ENCODE assay signal across 3 cellular contexts in genomic region chr5:1032011-1032410, GRCh38.
TF ChIP-seq lines count a peak whose summit lies in the region.

No MANE protein-coding gene starts in this region.

TF ChIP-seq in SK-N-SH, 30 proteins besides CTCF, POLR2A, EP300 and RAD21:
- TF ChIP-seq JUND (IDR thresholded peaks at IDR 0.05) (no peak), TAF1 (IDR thresholded peaks at IDR 0.05; ENCODE audit: borderline replicate concordance, low read depth, low read length) (no peak), POLR2AphosphoS5 (IDR thresholded peaks at IDR 0.05; ENCODE audit: low read depth, low read length) (no peak), IRF3 (IDR thresholded peaks at IDR 0.05; ENCODE audit: low read depth, low read length) (no peak), EZH2phosphoT487 (IDR thresholded peaks at IDR 0.05; ENCODE audit: borderline replicate concordance, low read depth) (no peak), SIN3A (IDR thresholded peaks at IDR 0.05; ENCODE audit: borderline replicate concordance, low read depth, low read length) (no peak), FOXM1 (IDR thresholded peaks at IDR 0.05; ENCODE audit: low read depth) (no peak), NFIC (IDR thresholded peaks at IDR 0.05; ENCODE audit: borderline replicate concordance) (no peak), GABPA (IDR thresholded peaks at IDR 0.05; ENCODE audit: low read depth) (no peak), MAX (IDR thresholded peaks at IDR 0.05; ENCODE audit: low read depth) (no peak), USF1 (IDR thresholded peaks at IDR 0.05; ENCODE audit: borderline replicate concordance, low read depth) (no peak), ZBTB33 (IDR thresholded peaks at IDR 0.05; ENCODE audit: borderline replicate concordance, low read depth) (no peak)

TF ChIP-seq in SK-N-SH treated with all-trans-retinoic acid at 6 μM for 48 hours, 23 proteins besides CTCF, POLR2A, EP300 and RAD21:
- TF ChIP-seq ZNF8 (CRISPR knock-in tag; IDR thresholded peaks at IDR 0.05), result no peak
- no peak for TF ChIP-seq OSR1 (CRISPR knock-in tag; IDR thresholded peaks at IDR 0.05)
TF ChIP-seq in SK-N-SH treated with all-trans-retinoic acid at 6 μM for 48 hours: peak in this region for 0.

TF ChIP-seq in HepG2, 621 proteins besides CTCF, POLR2A, EP300 and RAD21:
- no peak for TF ChIP-seq ELF4 (CRISPR knock-in tag; IDR thresholded peaks at IDR 0.05; ENCODE audit: borderline replicate concordance)
- no peak for TF ChIP-seq ZNF737 (CRISPR knock-in tag; IDR thresholded peaks at IDR 0.05; ENCODE audit: borderline replicate concordance)
- no peak for TF ChIP-seq ZNF224 (CRISPR knock-in tag; IDR thresholded peaks at IDR 0.05)
- TF ChIP-seq MLLT10 (CRISPR knock-in tag; IDR thresholded peaks at IDR 0.05), result no peak
- TF ChIP-seq RNF219 (CRISPR knock-in tag; IDR thresholded peaks at IDR 0.05), result no peak
- TF ChIP-seq KLF12 (CRISPR knock-in tag; IDR thresholded peaks at IDR 0.05; ENCODE audit: borderline replicate concordance), result no peak
- TF ChIP-seq PHF5A (CRISPR knock-in tag; IDR thresholded peaks at IDR 0.05; ENCODE audit: low read depth, unreplicated experiment), result no peak
- no peak for TF ChIP-seq ZNF75D (CRISPR knock-in tag; IDR thresholded peaks at IDR 0.05; ENCODE audit: borderline replicate concordance)
- TF ChIP-seq NCOR1 (IDR thresholded peaks at IDR 0.05; ENCODE audit: borderline replicate concordance, low read length), result no peak
TF ChIP-seq in HepG2: peak in this region for 0.
